10 cellular contexts compared by ENCODE assay signal in genomic region chr2:170739048-170739447, GRCh38. TPM values are rescaled to one million over a fixed set of nuclear protein-coding genes. Genes with fewer than 3 reads are reported as not detected.
A peak's percentile ranks its signal among the peaks of the same experiment; 100 is the strongest.
DNase-seq lines count a peak whose midpoint lies in the region; ATAC-seq, FAIRE-seq and TF ChIP-seq lines count a peak whose summit lies in the region.
"Had no signal": no experiment of that assay in that cellular context is flagged by ENCODE, and none has a peak within 500 bp of the region (broad histone marks: within the 10 kb centered on the region; RNA-seq: fewer than 3 reads in every experiment).

No MANE protein-coding gene starts in this region.

- no peak for TF ChIP-seq POLR2A in H54 (IDR thresholded peaks at IDR 0.05; ENCODE audit: low read depth, low read length)

- POLR2A ChIA-PET in SK-N-SH (lab: Yijun Ruan, JAX), result no interaction called here

- TF ChIP-seq EP300 in SK-N-SH (IDR thresholded peaks at IDR 0.05; ENCODE audit: borderline replicate concordance in 1 of 2, low read depth in 1 of 2, low read length in 1 of 2), result no peak

- no peak overlapping the region for H3K27ac Mint-ChIP-seq in activated T-helper 1 cell treated with anti-CD3 and anti-CD28 coated beads, Interleukin-12 subunit alpha, Interleukin-12 subunit beta, Interleukin-2, Interleukin-4 antibody, amounts not matched to agents 30 ng/mL and 10 ng/mL and 1 ng/mL, durations not matched to agents 14 hours and 24 hours and 36 hours
- H3K27ac Mint-ChIP-seq: activated naive CD8-positive, alpha-beta T cell treated with anti-CD3 and anti-CD28 coated beads for 36 hours had no signal

- H3K36me3 Mint-ChIP-seq in activated T-helper 1 cell treated with anti-CD3 and anti-CD28 coated beads, Interleukin-12 subunit alpha, Interleukin-12 subunit beta, Interleukin-2, Interleukin-4 antibody, amounts not matched to agents 30 ng/mL and 10 ng/mL and 1 ng/mL, durations not matched to agents 14 hours and 24 hours and 36 hours (ENCODE audit: low read depth), result no peaks in the 10 kb centered on the region
- H3K36me3 Mint-ChIP-seq: activated naive CD8-positive, alpha-beta T cell treated with anti-CD3 and anti-CD28 coated beads for 36 hours had no signal

- WGBS in SK-N-SH (ENCODE audit: low lambda C conversion rate), result 32% methylated on average over 3 of the region's 3 CpGs

- H3K9me2 ChIP-seq in SK-N-SH, result no peaks in the 10 kb centered on the region

- peak; percentile 62 for DNase-seq in H54 (ENCODE audit: insufficient read length, low spot score)
- no peak for DNase-seq in SK-N-SH
- peak; percentile 86 for DNase-seq in fibroblast of villous mesenchyme (ENCODE audit: low read depth)
- peak; percentile 77 for DNase-seq in stromal cell of bone marrow (ENCODE audit: low read depth)
- no peak for DNase-seq in activated T-helper 1 cell treated with anti-CD3 and anti-CD28 coated beads, Interleukin-12 subunit alpha, Interleukin-12 subunit beta, Interleukin-2, Interleukin-4 antibody, amounts not matched to agents 30 ng/mL and 10 ng/mL and 1 ng/mL, durations not matched to agents 14 hours and 24 hours and 36 hours (ENCODE audit: low spot score)
- DNase-seq in iPS-NIHi7 (ENCODE audit: extremely low spot score), result no peak
- DNase-seq: activated naive CD8-positive, alpha-beta T cell treated with anti-CD3 and anti-CD28 coated beads for 36 hours had no signal

- TF ChIP-seq CTCF in SK-N-SH (IDR thresholded peaks at IDR 0.05) (no peak), fibroblast of villous mesenchyme (IDR thresholded peaks at IDR 0.05; ENCODE audit: insufficient read depth, low read depth, low read length) (no peak)

- H4K20me1 ChIP-seq in SK-N-SH (ENCODE audit: insufficient read depth), result no peaks in the 10 kb centered on the region

- peaks cover 10% of the 10 kb centered on the region for H3K27me3 Mint-ChIP-seq in activated T-helper 1 cell treated with anti-CD3 and anti-CD28 coated beads, Interleukin-12 subunit alpha, Interleukin-12 subunit beta, Interleukin-2, Interleukin-4 antibody, amounts not matched to agents 30 ng/mL and 10 ng/mL and 1 ng/mL, durations not matched to agents 14 hours and 24 hours and 36 hours (ENCODE audit: insufficient read depth)

- FAIRE-seq in H54 (lab: Jason Lieb, UNC), result peak; percentile 90

- intact Hi-C loops in activated T-helper 1 cell treated with anti-CD3 and anti-CD28 coated beads, Interleukin-12 subunit alpha, Interleukin-12 subunit beta, Interleukin-2, Interleukin-4 antibody, amounts not matched to agents 30 ng/mL and 10 ng/mL and 1 ng/mL, durations not matched to agents 14 hours and 24 hours and 36 hours (cut with micrococcal nuclease), result no loop called here

- H3K4me1 Mint-ChIP-seq in activated T-helper 1 cell treated with anti-CD3 and anti-CD28 coated beads, Interleukin-12 subunit alpha, Interleukin-12 subunit beta, Interleukin-2, Interleukin-4 antibody, amounts not matched to agents 30 ng/mL and 10 ng/mL and 1 ng/mL, durations not matched to agents 14 hours and 24 hours and 36 hours (ENCODE audit: low read depth), result no peaks in the 10 kb centered on the region
- H3K4me1 Mint-ChIP-seq: activated naive CD8-positive, alpha-beta T cell treated with anti-CD3 and anti-CD28 coated beads for 36 hours had no signal

- TF ChIP-seq RAD21 in SK-N-SH (IDR thresholded peaks at IDR 0.05; ENCODE audit: low read length), result no peak

- ATAC-seq in GM21390 (IDR thresholded peaks at IDR 0.05; ENCODE audit: unreplicated experiment), result no peak
- ATAC-seq: Right ventricle myocardium inferior had no signal

- CTCF ChIA-PET in SK-N-SH (lab: Yijun Ruan, JAX), result interaction anchor here (1.3 to 2.3 kb wide), 6 partner anchors 74 to 369 kb away, joined by 3 to 6 read pairs (median 5); no protein-coding TSS in a partner anchor

- no peaks in the 10 kb centered on the region for H3K4me1 ChIP-seq in SK-N-SH (ENCODE audit: control insufficient read depth in 1 of 2, insufficient read depth in 2 of 2, low read depth in 1 of 2, low read length in 1 of 2)

- H3K4me3 Mint-ChIP-seq in activated T-helper 1 cell treated with anti-CD3 and anti-CD28 coated beads, Interleukin-12 subunit alpha, Interleukin-12 subunit beta, Interleukin-2, Interleukin-4 antibody, amounts not matched to agents 30 ng/mL and 10 ng/mL and 1 ng/mL, durations not matched to agents 14 hours and 24 hours and 36 hours, result no peak overlapping the region
- H3K4me3 Mint-ChIP-seq: activated naive CD8-positive, alpha-beta T cell treated with anti-CD3 and anti-CD28 coated beads for 36 hours had no signal

- H3K9me3 ChIP-seq in SK-N-SH, result no peaks in the 10 kb centered on the region

- H3K79me2 ChIP-seq in SK-N-SH (ENCODE audit: insufficient read depth), result no peaks in the 10 kb centered on the region

- H3K9me3 Mint-ChIP-seq in activated T-helper 1 cell treated with anti-CD3 and anti-CD28 coated beads, Interleukin-12 subunit alpha, Interleukin-12 subunit beta, Interleukin-2, Interleukin-4 antibody, amounts not matched to agents 30 ng/mL and 10 ng/mL and 1 ng/mL, durations not matched to agents 14 hours and 24 hours and 36 hours, result no peaks in the 10 kb centered on the region
- H3K9me3 Mint-ChIP-seq: activated naive CD8-positive, alpha-beta T cell treated with anti-CD3 and anti-CD28 coated beads for 36 hours had no signal

- no peak overlapping the region for H3K9ac ChIP-seq in SK-N-SH

- H2AFZ ChIP-seq in SK-N-SH (ENCODE audit: low read depth), result no peak overlapping the region

- H3F3A ChIP-seq in SK-N-SH (replicated peaks; ENCODE audit: insufficient read depth), result peaks cover 3% of the 10 kb centered on the region

- no peaks in the 10 kb centered on the region for H3K36me3 ChIP-seq in SK-N-SH (replicated peaks in 1 of 2; ENCODE audit: control insufficient read depth in 1 of 2, insufficient read depth in 2 of 2, low read length in 1 of 2)

- H3K27ac ChIP-seq in SK-N-SH (ENCODE audit: low read depth in 2 of 2, low read length in 1 of 2), result peak overlapping the region in 1 of 2 experiments; percentile 46; a peak in 2 of 4 replicates

- H3K4me2 ChIP-seq in SK-N-SH, result no peak overlapping the region

- H3K4me3 ChIP-seq in SK-N-SH (ENCODE audit: low read depth in 2 of 2, low read length in 1 of 2) (no peak overlapping the region), fibroblast of villous mesenchyme (ENCODE audit: low read depth, low read length) (no peak overlapping the region)
- H3K4me3 ChIP-seq: lung had no signal

- peaks cover 6% of the 10 kb centered on the region; the same call in 1 of the 2 replicates for H3K27me3 ChIP-seq in SK-N-SH (ENCODE audit: insufficient read depth)

TF ChIP-seq in SK-N-SH, 30 proteins besides CTCF, POLR2A, EP300 and RAD21 (continues in another document):
- TF ChIP-seq CHD2 (IDR thresholded peaks at IDR 0.05; ENCODE audit: low read length, partially characterized antibody) (no peak), RCOR1 (IDR thresholded peaks at IDR 0.05; ENCODE audit: low read length) (no peak), PBX3 (IDR thresholded peaks at IDR 0.05) (no peak), FOXJ3 (CRISPR knock-in tag; IDR thresholded peaks at IDR 0.05) (no peak), TEAD4 (IDR thresholded peaks at IDR 0.05; ENCODE audit: borderline replicate concordance, insufficient read depth) (peak; percentile 67; the same call in 1 of the 2 replicates), IRF3 (IDR thresholded peaks at IDR 0.05; ENCODE audit: low read depth, low read length) (no peak), GATA2 (CRISPR knock-in tag; IDR thresholded peaks at IDR 0.05) (no peak), YY1 (IDR thresholded peaks at IDR 0.05; ENCODE audit: low read depth) (no peak), NFIC (IDR thresholded peaks at IDR 0.05; ENCODE audit: borderline replicate concordance) (peak; percentile 73), NRF1 (IDR thresholded peaks at IDR 0.05; ENCODE audit: low read depth, low read length) (no peak), POLR2AphosphoS5 (IDR thresholded peaks at IDR 0.05; ENCODE audit: low read depth, low read length) (no peak), SIN3A (IDR thresholded peaks at IDR 0.05; ENCODE audit: borderline replicate concordance, low read depth, low read length) (no peak), ELF1 (IDR thresholded peaks at IDR 0.05) (no peak), SMC3 (IDR thresholded peaks at IDR 0.05; ENCODE audit: low read depth, low read length) (no peak), MEF2A (IDR thresholded peaks at IDR 0.05; ENCODE audit: borderline replicate concordance, low read depth) (no peak)

RNA-seq across cellular contexts. Expression of gene SP5, which starts 23.9 kb away (rescaled TPM):
- not detected in 2 replicates for polyA plus RNA-seq in SK-N-SH (2012; rRNA removed)
- not detected in 2 replicates for polyA plus RNA-seq in SK-N-SH (2012; cell fraction: cytosol; rRNA removed)
- polyA plus RNA-seq in SK-N-SH (2012; cell fraction: nucleus; rRNA removed), result not detected in 2 replicates
- not detected in 2 replicates for total RNA-seq in fibroblast of villous mesenchyme
- total RNA-seq in activated T-helper 1 cell treated with anti-CD3 and anti-CD28 coated beads, Interleukin-12 subunit alpha, Interleukin-12 subunit beta, Interleukin-2, Interleukin-4 antibody, amounts not matched to agents 30 ng/mL and 10 ng/mL and 1 ng/mL, durations not matched to agents 14 hours and 24 hours and 36 hours, result not detected in 2 replicates
- total RNA-seq: activated naive CD8-positive, alpha-beta T cell treated with anti-CD3 and anti-CD28 coated beads for 36 hours had no signal

RNA-seq across cellular contexts. Expression of gene ERICH2, which starts 31.1 kb away (rescaled TPM):
- not detected in 2 replicates for polyA plus RNA-seq in SK-N-SH (2012; rRNA removed)
- not detected in 2 replicates for polyA plus RNA-seq in SK-N-SH (2012; cell fraction: cytosol; rRNA removed)
- polyA plus RNA-seq in SK-N-SH (2012; cell fraction: nucleus; rRNA removed), result not detected in 2 replicates
- not detected in 2 replicates for total RNA-seq in fibroblast of villous mesenchyme
- total RNA-seq in activated T-helper 1 cell treated with anti-CD3 and anti-CD28 coated beads, Interleukin-12 subunit alpha, Interleukin-12 subunit beta, Interleukin-2, Interleukin-4 antibody, amounts not matched to agents 30 ng/mL and 10 ng/mL and 1 ng/mL, durations not matched to agents 14 hours and 24 hours and 36 hours, result not detected in 2 replicates
- total RNA-seq: Right ventricle myocardium inferior had no signal

Comparison
In these comparisons a context has a peak if more than half of its experiments do, and no peak if none do; other contexts are left out.
1. DNase-seq: peak in H54 (single experiment), fibroblast of villous mesenchyme (single experiment) and stromal cell of bone marrow (single experiment); none in SK-N-SH (single experiment), activated T-helper 1 cell treated with anti-CD3 and anti-CD28 coated beads, Interleukin-12 subunit alpha, Interleukin-12 subunit beta, Interleukin-2, Interleukin-4 antibody, amounts not matched to agents 30 ng/mL and 10 ng/mL and 1 ng/mL, durations not matched to agents 14 hours and 24 hours and 36 hours (single experiment) and iPS-NIHi7 (single experiment).